In the genomic region with DNA sequence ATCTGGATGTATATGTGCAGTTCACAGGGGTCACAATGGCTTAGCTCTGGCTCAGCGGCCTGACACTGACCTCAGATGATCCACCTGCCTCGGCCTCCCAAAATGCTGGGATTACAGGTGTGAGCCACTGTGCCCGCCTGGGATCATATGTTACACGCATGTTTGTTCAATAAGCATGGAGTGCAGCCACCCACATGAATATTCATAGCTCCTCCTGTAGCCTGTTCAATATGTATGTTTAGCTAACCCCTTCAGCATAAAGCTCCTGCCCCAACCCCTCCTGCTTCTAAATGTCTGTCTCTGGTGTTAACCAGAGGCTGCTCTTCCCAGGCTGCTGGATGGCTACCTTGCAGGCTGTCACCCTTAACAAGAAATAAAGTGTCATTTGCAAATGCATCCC, we compare ENCODE assay signal across 12 cellular contexts. TPM values are rescaled to one million over a fixed set of nuclear protein-coding genes. Genes with fewer than 3 reads are reported as not detected.
DNase-seq lines count a peak whose midpoint lies in the region; ATAC-seq, FAIRE-seq and TF ChIP-seq lines count a peak whose summit lies in the region.
"Not testable (repeated sequence)": the region's sequence is repeated elsewhere in the genome, so short reads cannot be mapped to it uniquely, and the experiment has no call there.
"Had no signal": no experiment of that assay in that cellular context is flagged by ENCODE, and none has a peak within 500 bp of the region (broad histone marks: within the 10 kb centered on the region; RNA-seq: fewer than 3 reads in every experiment).

No MANE protein-coding gene starts in this region.

- H3K9ac ChIP-seq in DND-41 (ENCODE audit: low read depth, low read length); astrocyte (ENCODE audit: low read length): not testable (repeated sequence)

- H3K4me3 ChIP-seq in DND-41 (ENCODE audit: low read depth in 1 of 2, low read length in 2 of 2); astrocyte (ENCODE audit: insufficient read depth, low read depth, low read length): not testable (repeated sequence)

- peak overlapping the region; percentile 88 for H3K27ac Mint-ChIP-seq in T-helper 17 cell
- not testable (repeated sequence) for H3K27ac Mint-ChIP-seq in astrocyte (ENCODE audit: unreplicated experiment); neural crest cell (ENCODE audit: unreplicated experiment)
- peak overlapping the region; percentile 91 to 97 (median 96) for H3K27ac Mint-ChIP-seq in immature natural killer cell

- not testable (repeated sequence) for H2AFZ ChIP-seq in DND-41 (ENCODE audit: low read depth, low read length); astrocyte (ENCODE audit: low read depth, low read length)

- H3K4me2 ChIP-seq in DND-41 (ENCODE audit: insufficient read depth, low read length), result peak overlapping the region; percentile 55; the same call in 1 of the 2 replicates
- not testable (repeated sequence) for H3K4me2 ChIP-seq in astrocyte (ENCODE audit: low read length)

- not testable (repeated sequence) for H3K36me3 ChIP-seq in DND-41 (ENCODE audit: insufficient read depth, low read length); astrocyte (ENCODE audit: insufficient read depth, low read length)
- peaks cover 15% of the 10 kb centered on the region; the same call in 1 of the 2 replicates for H3K36me3 ChIP-seq in KOPT-K1 (ENCODE audit: insufficient read depth, low read length)

- H3K4me1 ChIP-seq in DND-41 (ENCODE audit: insufficient read depth, low read length), result peaks cover 15% of the 10 kb centered on the region
- H3K4me1 ChIP-seq in astrocyte (ENCODE audit: insufficient read depth, low read length), result not testable (repeated sequence)

- FAIRE-seq in astrocyte (lab: Jason Lieb, UNC), result not testable (repeated sequence)

- H3K4me3 Mint-ChIP-seq in T-helper 17 cell, result peak overlapping the region; percentile 78
- H3K4me3 Mint-ChIP-seq in activated T-cell treated with anti-CD3 and anti-CD28 coated beads, Interleukin-2, amount 50 U/mL, for 4 hours, result peak overlapping the region; percentile 76
- H3K4me3 Mint-ChIP-seq in astrocyte (ENCODE audit: unreplicated experiment), result peak overlapping the region; percentile 34
- peak overlapping the region; percentile 90 to 96 (median 92) for H3K4me3 Mint-ChIP-seq in immature natural killer cell
- peak overlapping the region; percentile 5 for H3K4me3 Mint-ChIP-seq in neural crest cell

- ATAC-seq in DND-41 (ENCODE audit: insufficient read depth, low read depth); T-helper 17 cell; activated T-cell treated with anti-CD3 and anti-CD28 coated beads, Interleukin-2, amount 50 U/mL, for 4 hours: not testable (repeated sequence)

- peaks cover 21% of the 10 kb centered on the region for H3K4me1 Mint-ChIP-seq in T-helper 17 cell
- peaks cover 42% of the 10 kb centered on the region for H3K4me1 Mint-ChIP-seq in activated T-cell treated with anti-CD3 and anti-CD28 coated beads, Interleukin-2, amount 50 U/mL, for 4 hours (ENCODE audit: low read depth)
- H3K4me1 Mint-ChIP-seq in astrocyte (ENCODE audit: low read depth, unreplicated experiment), result not testable (repeated sequence)
- peaks cover 50 to 52% of the 10 kb centered on the region in 2 donors for H3K4me1 Mint-ChIP-seq in immature natural killer cell
- H3K4me1 Mint-ChIP-seq in neural crest cell, result peaks cover 33% of the 10 kb centered on the region

- not testable (repeated sequence) for H3K9me3 Mint-ChIP-seq in activated T-cell treated with anti-CD3 and anti-CD28 coated beads, Interleukin-2, amount 50 U/mL, for 4 hours; astrocyte (ENCODE audit: unreplicated experiment); immature natural killer cell; neural crest cell

- not testable (repeated sequence) for H3K27me3 ChIP-seq in DND-41 (ENCODE audit: insufficient read depth, low read length, poor library complexity); astrocyte (ENCODE audit: insufficient read depth, low read length)

- H3K27me3 Mint-ChIP-seq in T-helper 17 cell; activated T-cell treated with anti-CD3 and anti-CD28 coated beads, Interleukin-2, amount 50 U/mL, for 4 hours (ENCODE audit: low read depth); neural crest cell (ENCODE audit: low read depth): not testable (repeated sequence)
- H3K27me3 Mint-ChIP-seq in astrocyte (ENCODE audit: low read depth, unreplicated experiment), result peaks cover 17% of the 10 kb centered on the region
- peaks cover 11 to 33% (median 27%) of the 10 kb centered on the region in 3 donors for H3K27me3 Mint-ChIP-seq in immature natural killer cell (ENCODE audit: low read depth in 3 of 3)

- H3K27ac ChIP-seq in DND-41 (ENCODE audit: low read length); astrocyte (ENCODE audit: low read depth, low read length): not testable (repeated sequence)
- H3K27ac ChIP-seq in KOPT-K1 (ENCODE audit: low read depth, low read length, poor library complexity, severe bottlenecking), result peak overlapping the region; percentile 81

- not testable (repeated sequence) for H3K36me3 Mint-ChIP-seq in T-helper 17 cell (ENCODE audit: low read depth); activated T-cell treated with anti-CD3 and anti-CD28 coated beads, Interleukin-2, amount 50 U/mL, for 4 hours (ENCODE audit: insufficient read depth); astrocyte (ENCODE audit: low read depth, unreplicated experiment); neural crest cell (ENCODE audit: low read depth)
- peaks cover 12 to 19% (median 14%) of the 10 kb centered on the region in 3 donors for H3K36me3 Mint-ChIP-seq in immature natural killer cell

- TF ChIP-seq CTCF in DND-41 (IDR thresholded peaks at IDR 0.05; ENCODE audit: borderline replicate concordance, extremely low read depth, low read length, poor library complexity, severe bottlenecking); astrocyte (IDR thresholded peaks at IDR 0.05; ENCODE audit: insufficient read depth, low read depth, low read length); neural crest cell (conservative IDR thresholded peaks at IDR 0.05): not testable (repeated sequence)

- H4K20me1 ChIP-seq in DND-41 (ENCODE audit: insufficient read depth, low read length); astrocyte (ENCODE audit: insufficient read depth, low read length): not testable (repeated sequence)

- H3K79me2 ChIP-seq in DND-41 (ENCODE audit: insufficient read depth, low read length); astrocyte (ENCODE audit: insufficient read depth, low read length): not testable (repeated sequence)

- H3K9me3 ChIP-seq in DND-41 (ENCODE audit: insufficient read depth, low read length, severe bottlenecking); KOPT-K1 (ENCODE audit: insufficient read depth, low read length, poor library complexity, severe bottlenecking); T-helper 17 cell (ENCODE audit: control insufficient read depth, low read length, poor library complexity, severe bottlenecking); astrocyte (ENCODE audit: insufficient read depth, low read depth, low read length): not testable (repeated sequence)

- DNase-seq in DND-41; T-helper 17 cell; activated T-cell treated with anti-CD3 and anti-CD28 coated beads, Interleukin-2, amount 50 U/mL, for 4 hours; astrocyte (ENCODE audit: low read depth); neural crest cell (ENCODE audit: low read depth, low spot score): not testable (repeated sequence)
- peak in 1 of 3 donors; percentile 17 for DNase-seq in immature natural killer cell

RNA-seq across cellular contexts. Expression of a gene that starts 1.0 kb away (rescaled TPM):
- total RNA-seq in T-helper 17 cell, result 10 to 100 TPM; 21.5 to 24.6 TPM
- 10 to 100 TPM; 23.4 to 51.5 (median 39.1) TPM for total RNA-seq in activated T-cell treated with anti-CD3 and anti-CD28 coated beads, Interleukin-2, amount 50 U/mL, for 4 hours
- 2.4 and 2.7 TPM in 2 replicates for total RNA-seq in astrocyte
- polyA plus RNA-seq in immature natural killer cell, result 100 to 1,000 TPM; 494 to 885 (median 545) TPM
- total RNA-seq in neural crest cell, result 1.3 and 2.1 TPM in 2 replicates

RNA-seq across cellular contexts. Expression of a gene that starts 20.9 kb away (rescaled TPM):
- total RNA-seq in T-helper 17 cell, result 1 to 10 TPM; 1.4 to 4.4 TPM
- total RNA-seq in activated T-cell treated with anti-CD3 and anti-CD28 coated beads, Interleukin-2, amount 50 U/mL, for 4 hours, result under 1 TPM in 2 of 3 donors, not detected in 1; 0.79 to 0.82 TPM
- total RNA-seq in astrocyte, result 0.30 and 0.48 TPM in 2 replicates
- 10 to 100 TPM; 16.7 to 22.2 (median 21.7) TPM for polyA plus RNA-seq in immature natural killer cell
- total RNA-seq in neural crest cell, result not detected in 2 replicates
- total RNA-seq: body of pancreas, cerebellum, epithelial cell of proximal tubule, fibroblast of villous mesenchyme, myocyte had no signal

RNA-seq across cellular contexts. Expression of a gene that starts 35.5 kb away (rescaled TPM):
- total RNA-seq in T-helper 17 cell (10 to 100 TPM; 11.7 to 13.5 TPM), astrocyte (10.4 and 11.0 TPM in 2 replicates), neural crest cell (5.9 and 6.7 TPM in 2 replicates)
- total RNA-seq in activated T-cell treated with anti-CD3 and anti-CD28 coated beads, Interleukin-2, amount 50 U/mL, for 4 hours, result 10 to 100 TPM in 1 of 3 donors, 1 to 10 TPM in 2; 8.3 to 12.3 (median 8.7) TPM
- 10 to 100 TPM in 2 of 3 donors, 1 to 10 TPM in 1; 9.0 to 43.0 (median 16.8) TPM for polyA plus RNA-seq in immature natural killer cell

RNA-seq across cellular contexts. Expression of a gene that starts 55.2 kb away (rescaled TPM):
- total RNA-seq in T-helper 17 cell (10 to 100 TPM; 12.2 to 17.6 TPM), astrocyte (0.93 and 1.5 TPM in 2 replicates), neural crest cell (1.1 and 1.4 TPM in 2 replicates)
- 10 to 100 TPM; 14.3 to 19.4 (median 18.3) TPM for total RNA-seq in activated T-cell treated with anti-CD3 and anti-CD28 coated beads, Interleukin-2, amount 50 U/mL, for 4 hours
- 10 to 100 TPM in 2 of 3 donors, 1 to 10 TPM in 1; 3.9 to 25.3 (median 15.4) TPM for polyA plus RNA-seq in immature natural killer cell
- total RNA-seq: body of pancreas, cerebellum, myocyte had no signal

Comparison
In these comparisons a context has a peak if more than half of its experiments do, and no peak if none do; other contexts are left out.
1. H3K4me3 Mint-ChIP-seq: peak in every context shown above with its lines; median percentile 92 in immature natural killer cell; 78 in T-helper 17 cell; 76 in activated T-cell treated with anti-CD3 and anti-CD28 coated beads, Interleukin-2, amount 50 U/mL, for 4 hours; 34 in astrocyte; 5 in neural crest cell.